Comparison of ENCODE assay signal across 2 cellular contexts in the genomic region with DNA sequence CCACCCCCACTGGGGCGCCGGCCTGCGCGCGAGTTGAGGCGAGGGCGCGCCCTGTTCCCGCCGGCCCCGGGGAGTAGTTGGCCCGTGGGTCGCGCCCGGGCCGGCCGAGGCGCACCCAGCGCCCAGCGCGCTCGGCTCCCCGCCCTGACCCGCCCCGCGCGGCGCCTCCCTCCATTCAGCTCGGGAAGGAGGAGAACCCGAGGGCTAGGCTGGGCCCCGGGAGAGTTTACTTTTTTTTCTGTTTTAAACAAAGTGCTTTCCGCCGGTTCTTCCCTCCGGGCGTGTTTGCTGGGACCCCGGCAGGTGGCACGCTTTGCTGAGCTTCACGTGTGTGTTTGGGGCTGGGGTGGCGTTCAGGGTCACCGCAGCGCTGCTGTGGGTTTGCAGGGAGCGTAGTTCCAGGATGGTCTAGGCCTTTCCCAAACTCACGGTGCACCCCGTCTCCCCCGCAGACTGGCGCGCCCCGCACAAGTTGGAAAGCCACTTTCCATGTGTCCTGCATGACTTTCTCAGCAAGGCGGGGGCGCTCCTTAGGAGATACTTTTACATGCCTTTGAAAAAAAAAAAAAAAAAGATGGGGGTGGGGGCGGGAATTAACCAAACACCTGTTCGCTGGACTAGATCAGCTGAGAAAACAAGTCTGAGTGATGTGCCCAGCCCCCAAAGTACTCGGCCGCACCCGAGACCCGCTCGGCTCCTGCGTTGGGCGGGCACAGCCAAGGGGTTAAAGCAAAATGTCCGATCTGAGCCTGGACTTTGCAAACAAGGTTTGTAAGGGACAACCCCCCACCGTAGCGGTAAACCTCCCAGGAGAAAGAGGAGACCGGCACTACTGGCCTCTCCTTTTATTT.
A peak's percentile ranks its signal among the peaks of the same experiment; 100 is the strongest.
TF ChIP-seq lines count a peak whose summit lies in the region.

No MANE protein-coding gene starts in this region.

TF ChIP-seq in A549, 52 proteins besides CTCF, POLR2A, EP300 and RAD21 (continued from another document):
- TF ChIP-seq, protein P1, sequence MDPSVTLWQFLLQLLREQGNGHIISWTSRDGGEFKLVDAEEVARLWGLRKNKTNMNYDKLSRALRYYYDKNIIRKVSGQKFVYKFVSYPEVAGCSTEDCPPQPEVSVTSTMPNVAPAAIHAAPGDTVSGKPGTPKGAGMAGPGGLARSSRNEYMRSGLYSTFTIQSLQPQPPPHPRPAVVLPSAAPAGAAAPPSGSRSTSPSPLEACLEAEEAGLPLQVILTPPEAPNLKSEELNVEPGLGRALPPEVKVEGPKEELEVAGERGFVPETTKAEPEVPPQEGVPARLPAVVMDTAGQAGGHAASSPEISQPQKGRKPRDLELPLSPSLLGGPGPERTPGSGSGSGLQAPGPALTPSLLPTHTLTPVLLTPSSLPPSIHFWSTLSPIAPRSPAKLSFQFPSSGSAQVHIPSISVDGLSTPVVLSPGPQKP (IDR thresholded peaks at IDR 0.05; ENCODE audit: low read depth, low read length), result no peak
- TF ChIP-seq, protein P2, sequence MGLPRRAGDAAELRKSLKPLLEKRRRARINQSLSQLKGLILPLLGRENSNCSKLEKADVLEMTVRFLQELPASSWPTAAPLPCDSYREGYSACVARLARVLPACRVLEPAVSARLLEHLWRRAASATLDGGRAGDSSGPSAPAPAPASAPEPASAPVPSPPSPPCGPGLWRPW (IDR thresholded peaks at IDR 0.05), result no peak
TF ChIP-seq in A549: peak in this region for 3.

TF ChIP-seq in HEK293, 187 proteins besides CTCF, POLR2A, EP300 and RAD21 (continued from another document and continues in another):
- TF ChIP-seq ZNF341 (tag by site-specific recombination; IDR thresholded peaks at IDR 0.05; ENCODE audit: low read depth), result no peak
- TF ChIP-seq, protein P3, sequence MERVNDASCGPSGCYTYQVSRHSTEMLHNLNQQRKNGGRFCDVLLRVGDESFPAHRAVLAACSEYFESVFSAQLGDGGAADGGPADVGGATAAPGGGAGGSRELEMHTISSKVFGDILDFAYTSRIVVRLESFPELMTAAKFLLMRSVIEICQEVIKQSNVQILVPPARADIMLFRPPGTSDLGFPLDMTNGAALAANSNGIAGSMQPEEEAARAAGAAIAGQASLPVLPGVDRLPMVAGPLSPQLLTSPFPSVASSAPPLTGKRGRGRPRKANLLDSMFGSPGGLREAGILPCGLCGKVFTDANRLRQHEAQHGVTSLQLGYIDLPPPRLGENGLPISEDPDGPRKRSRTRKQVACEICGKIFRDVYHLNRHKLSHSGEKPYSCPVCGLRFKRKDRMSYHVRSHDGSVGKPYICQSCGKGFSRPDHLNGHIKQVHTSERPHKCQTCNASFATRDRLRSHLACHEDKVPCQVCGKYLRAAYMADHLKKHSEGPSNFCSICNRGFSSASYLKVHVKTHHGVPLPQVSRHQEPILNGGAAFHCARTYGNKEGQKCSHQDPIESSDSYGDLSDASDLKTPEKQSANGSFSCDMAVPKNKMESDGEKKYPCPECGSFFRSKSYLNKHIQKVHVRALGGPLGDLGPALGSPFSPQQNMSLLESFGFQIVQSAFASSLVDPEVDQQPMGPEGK (tag by site-specific recombination; IDR thresholded peaks at IDR 0.05), result peak; percentile 55; the same call in 1 of the 2 replicates
- no peak for TF ChIP-seq ZSCAN23 (tag by site-specific recombination; IDR thresholded peaks at IDR 0.05)
- TF ChIP-seq, protein P4, sequence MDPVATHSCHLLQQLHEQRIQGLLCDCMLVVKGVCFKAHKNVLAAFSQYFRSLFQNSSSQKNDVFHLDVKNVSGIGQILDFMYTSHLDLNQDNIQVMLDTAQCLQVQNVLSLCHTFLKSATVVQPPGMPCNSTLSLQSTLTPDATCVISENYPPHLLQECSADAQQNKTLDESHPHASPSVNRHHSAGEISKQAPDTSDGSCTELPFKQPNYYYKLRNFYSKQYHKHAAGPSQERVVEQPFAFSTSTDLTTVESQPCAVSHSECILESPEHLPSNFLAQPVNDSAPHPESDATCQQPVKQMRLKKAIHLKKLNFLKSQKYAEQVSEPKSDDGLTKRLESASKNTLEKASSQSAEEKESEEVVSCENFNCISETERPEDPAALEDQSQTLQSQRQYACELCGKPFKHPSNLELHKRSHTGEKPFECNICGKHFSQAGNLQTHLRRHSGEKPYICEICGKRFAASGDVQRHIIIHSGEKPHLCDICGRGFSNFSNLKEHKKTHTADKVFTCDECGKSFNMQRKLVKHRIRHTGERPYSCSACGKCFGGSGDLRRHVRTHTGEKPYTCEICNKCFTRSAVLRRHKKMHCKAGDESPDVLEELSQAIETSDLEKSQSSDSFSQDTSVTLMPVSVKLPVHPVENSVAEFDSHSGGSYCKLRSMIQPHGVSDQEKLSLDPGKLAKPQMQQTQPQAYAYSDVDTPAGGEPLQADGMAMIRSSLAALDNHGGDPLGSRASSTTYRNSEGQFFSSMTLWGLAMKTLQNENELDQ (tag by site-specific recombination; IDR thresholded peaks at IDR 0.05; ENCODE audit: low read depth), result no peak
- 0 out of 2 replicates have a peak, but pooled peaks have one; percentile 17 for TF ChIP-seq ZNF843 (tag by site-specific recombination; IDR thresholded peaks at IDR 0.05)
- TF ChIP-seq, protein P5, sequence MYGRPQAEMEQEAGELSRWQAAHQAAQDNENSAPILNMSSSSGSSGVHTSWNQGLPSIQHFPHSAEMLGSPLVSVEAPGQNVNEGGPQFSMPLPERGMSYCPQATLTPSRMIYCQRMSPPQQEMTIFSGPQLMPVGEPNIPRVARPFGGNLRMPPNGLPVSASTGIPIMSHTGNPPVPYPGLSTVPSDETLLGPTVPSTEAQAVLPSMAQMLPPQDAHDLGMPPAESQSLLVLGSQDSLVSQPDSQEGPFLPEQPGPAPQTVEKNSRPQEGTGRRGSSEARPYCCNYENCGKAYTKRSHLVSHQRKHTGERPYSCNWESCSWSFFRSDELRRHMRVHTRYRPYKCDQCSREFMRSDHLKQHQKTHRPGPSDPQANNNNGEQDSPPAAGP (tag by site-specific recombination; IDR thresholded peaks at IDR 0.05), result peak; percentile 8; the same call in 1 of the 2 replicates
- no peak for TF ChIP-seq ZNF248 (tag by site-specific recombination; IDR thresholded peaks at IDR 0.05)
- TF ChIP-seq, protein P6, sequence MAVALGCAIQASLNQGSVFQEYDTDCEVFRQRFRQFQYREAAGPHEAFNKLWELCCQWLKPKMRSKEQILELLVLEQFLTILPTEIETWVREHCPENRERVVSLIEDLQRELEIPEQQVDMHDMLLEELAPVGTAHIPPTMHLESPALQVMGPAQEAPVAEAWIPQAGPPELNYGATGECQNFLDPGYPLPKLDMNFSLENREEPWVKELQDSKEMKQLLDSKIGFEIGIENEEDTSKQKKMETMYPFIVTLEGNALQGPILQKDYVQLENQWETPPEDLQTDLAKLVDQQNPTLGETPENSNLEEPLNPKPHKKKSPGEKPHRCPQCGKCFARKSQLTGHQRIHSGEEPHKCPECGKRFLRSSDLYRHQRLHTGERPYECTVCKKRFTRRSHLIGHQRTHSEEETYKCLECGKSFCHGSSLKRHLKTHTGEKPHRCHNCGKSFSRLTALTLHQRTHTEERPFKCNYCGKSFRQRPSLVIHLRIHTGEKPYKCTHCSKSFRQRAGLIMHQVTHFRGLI (tag by site-specific recombination; IDR thresholded peaks at IDR 0.05), result peak; percentile 81
- TF ChIP-seq, protein P7, sequence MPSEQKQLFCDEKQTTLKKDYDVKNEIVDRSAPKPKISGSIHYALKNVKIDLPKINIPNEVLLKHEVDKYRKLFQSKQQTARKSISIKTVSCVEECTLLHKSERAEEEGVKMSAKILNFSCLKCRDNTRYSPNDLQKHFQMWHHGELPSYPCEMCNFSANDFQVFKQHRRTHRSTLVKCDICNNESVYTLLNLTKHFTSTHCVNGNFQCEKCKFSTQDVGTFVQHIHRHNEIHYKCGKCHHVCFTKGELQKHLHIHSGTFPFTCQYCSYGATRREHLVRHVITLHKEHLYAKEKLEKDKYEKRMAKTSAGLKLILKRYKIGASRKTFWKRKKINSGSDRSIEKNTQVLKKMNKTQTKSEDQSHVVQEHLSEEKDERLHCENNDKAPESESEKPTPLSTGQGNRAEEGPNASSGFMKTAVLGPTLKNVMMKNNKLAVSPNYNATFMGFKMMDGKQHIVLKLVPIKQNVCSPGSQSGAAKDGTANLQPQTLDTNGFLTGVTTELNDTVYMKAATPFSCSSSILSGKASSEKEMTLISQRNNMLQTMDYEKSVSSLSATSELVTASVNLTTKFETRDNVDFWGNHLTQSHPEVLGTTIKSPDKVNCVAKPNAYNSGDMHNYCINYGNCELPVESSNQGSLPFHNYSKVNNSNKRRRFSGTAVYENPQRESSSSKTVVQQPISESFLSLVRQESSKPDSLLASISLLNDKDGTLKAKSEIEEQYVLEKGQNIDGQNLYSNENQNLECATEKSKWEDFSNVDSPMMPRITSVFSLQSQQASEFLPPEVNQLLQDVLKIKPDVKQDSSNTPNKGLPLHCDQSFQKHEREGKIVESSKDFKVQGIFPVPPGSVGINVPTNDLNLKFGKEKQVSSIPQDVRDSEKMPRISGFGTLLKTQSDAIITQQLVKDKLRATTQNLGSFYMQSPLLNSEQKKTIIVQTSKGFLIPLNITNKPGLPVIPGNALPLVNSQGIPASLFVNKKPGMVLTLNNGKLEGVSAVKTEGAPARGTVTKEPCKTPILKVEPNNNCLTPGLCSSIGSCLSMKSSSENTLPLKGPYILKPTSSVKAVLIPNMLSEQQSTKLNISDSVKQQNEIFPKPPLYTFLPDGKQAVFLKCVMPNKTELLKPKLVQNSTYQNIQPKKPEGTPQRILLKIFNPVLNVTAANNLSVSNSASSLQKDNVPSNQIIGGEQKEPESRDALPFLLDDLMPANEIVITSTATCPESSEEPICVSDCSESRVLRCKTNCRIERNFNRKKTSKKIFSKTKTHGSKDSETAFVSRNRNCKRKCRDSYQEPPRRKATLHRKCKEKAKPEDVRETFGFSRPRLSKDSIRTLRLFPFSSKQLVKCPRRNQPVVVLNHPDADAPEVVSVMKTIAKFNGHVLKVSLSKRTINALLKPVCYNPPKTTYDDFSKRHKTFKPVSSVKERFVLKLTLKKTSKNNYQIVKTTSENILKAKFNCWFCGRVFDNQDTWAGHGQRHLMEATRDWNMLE (tag by site-specific recombination; conservative IDR thresholded peaks at IDR 0.05; ENCODE audit: low read depth), result no peak
- peak; percentile 36; the same call in 1 of the 2 replicates for TF ChIP-seq SP3 (tag by site-specific recombination; IDR thresholded peaks at IDR 0.05)
- TF ChIP-seq ZNF335 (tag by site-specific recombination; conservative IDR thresholded peaks at IDR 0.05), result peak; percentile 73
- no peak for TF ChIP-seq GLI4 (tag by site-specific recombination; IDR thresholded peaks at IDR 0.05)
- TF ChIP-seq, protein P8, sequence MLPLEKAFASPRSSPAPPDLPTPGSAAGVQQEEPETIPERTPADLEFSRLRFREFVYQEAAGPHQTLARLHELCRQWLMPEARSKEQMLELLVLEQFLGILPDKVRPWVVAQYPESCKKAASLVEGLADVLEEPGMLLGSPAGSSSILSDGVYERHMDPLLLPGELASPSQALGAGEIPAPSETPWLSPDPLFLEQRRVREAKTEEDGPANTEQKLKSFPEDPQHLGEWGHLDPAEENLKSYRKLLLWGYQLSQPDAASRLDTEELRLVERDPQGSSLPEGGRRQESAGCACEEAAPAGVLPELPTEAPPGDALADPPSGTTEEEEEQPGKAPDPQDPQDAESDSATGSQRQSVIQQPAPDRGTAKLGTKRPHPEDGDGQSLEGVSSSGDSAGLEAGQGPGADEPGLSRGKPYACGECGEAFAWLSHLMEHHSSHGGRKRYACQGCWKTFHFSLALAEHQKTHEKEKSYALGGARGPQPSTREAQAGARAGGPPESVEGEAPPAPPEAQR (tag by site-specific recombination; IDR thresholded peaks at IDR 0.05), result no peak
- TF ChIP-seq ZNF548 (tag by site-specific recombination; IDR thresholded peaks at IDR 0.05), result no peak
- TF ChIP-seq YY2 (tag by site-specific recombination; IDR thresholded peaks at IDR 0.05), result no peak
- TF ChIP-seq KLF16 (tag by site-specific recombination; IDR thresholded peaks at IDR 0.05), result peak; percentile 37; the same call in 1 of the 2 replicates
- TF ChIP-seq, protein P9, sequence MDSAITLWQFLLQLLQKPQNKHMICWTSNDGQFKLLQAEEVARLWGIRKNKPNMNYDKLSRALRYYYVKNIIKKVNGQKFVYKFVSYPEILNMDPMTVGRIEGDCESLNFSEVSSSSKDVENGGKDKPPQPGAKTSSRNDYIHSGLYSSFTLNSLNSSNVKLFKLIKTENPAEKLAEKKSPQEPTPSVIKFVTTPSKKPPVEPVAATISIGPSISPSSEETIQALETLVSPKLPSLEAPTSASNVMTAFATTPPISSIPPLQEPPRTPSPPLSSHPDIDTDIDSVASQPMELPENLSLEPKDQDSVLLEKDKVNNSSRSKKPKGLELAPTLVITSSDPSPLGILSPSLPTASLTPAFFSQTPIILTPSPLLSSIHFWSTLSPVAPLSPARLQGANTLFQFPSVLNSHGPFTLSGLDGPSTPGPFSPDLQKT (IDR thresholded peaks at IDR 0.05; ENCODE audit: borderline replicate concordance, low read depth, low read length), result no peak
- TF ChIP-seq ZBTB48 (tag by site-specific recombination; IDR thresholded peaks at IDR 0.05), result peak; percentile 84
- no peak for TF ChIP-seq ZNF302 (tag by site-specific recombination; IDR thresholded peaks at IDR 0.05; ENCODE audit: low read depth)
- peak; percentile 53; the same call in 1 of the 2 replicates for TF ChIP-seq ZEB2 (tag by site-specific recombination; IDR thresholded peaks at IDR 0.05)
- TF ChIP-seq, protein P10, sequence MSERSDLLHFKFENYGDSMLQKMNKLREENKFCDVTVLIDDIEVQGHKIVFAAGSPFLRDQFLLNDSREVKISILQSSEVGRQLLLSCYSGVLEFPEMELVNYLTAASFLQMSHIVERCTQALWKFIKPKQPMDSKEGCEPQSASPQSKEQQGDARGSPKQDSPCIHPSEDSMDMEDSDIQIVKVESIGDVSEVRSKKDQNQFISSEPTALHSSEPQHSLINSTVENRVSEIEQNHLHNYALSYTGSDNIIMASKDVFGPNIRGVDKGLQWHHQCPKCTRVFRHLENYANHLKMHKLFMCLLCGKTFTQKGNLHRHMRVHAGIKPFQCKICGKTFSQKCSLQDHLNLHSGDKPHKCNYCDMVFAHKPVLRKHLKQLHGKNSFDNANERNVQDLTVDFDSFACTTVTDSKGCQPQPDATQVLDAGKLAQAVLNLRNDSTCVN (tag by site-specific recombination; optimal IDR thresholded peaks at IDR 0.05), result no peak
- peak; percentile 30; the same call in 1 of the 2 replicates for TF ChIP-seq ZNF140 (tag by site-specific recombination; IDR thresholded peaks at IDR 0.05)
- TF ChIP-seq ZFHX2 (tag by site-specific recombination; conservative IDR thresholded peaks at IDR 0.05), result peak; percentile 50
- TF ChIP-seq YY1 (tag by site-specific recombination; IDR thresholded peaks at IDR 0.05), result peak; percentile 46; the same call in 1 of the 2 replicates
- peak; percentile 72 for TF ChIP-seq PRDM1 (tag by site-specific recombination; IDR thresholded peaks at IDR 0.05)
- no peak for TF ChIP-seq ZNF366 (tag by site-specific recombination; conservative IDR thresholded peaks at IDR 0.05)
- TF ChIP-seq ZSCAN30 (tag by site-specific recombination; IDR thresholded peaks at IDR 0.05), result no peak
- TF ChIP-seq, protein P11, sequence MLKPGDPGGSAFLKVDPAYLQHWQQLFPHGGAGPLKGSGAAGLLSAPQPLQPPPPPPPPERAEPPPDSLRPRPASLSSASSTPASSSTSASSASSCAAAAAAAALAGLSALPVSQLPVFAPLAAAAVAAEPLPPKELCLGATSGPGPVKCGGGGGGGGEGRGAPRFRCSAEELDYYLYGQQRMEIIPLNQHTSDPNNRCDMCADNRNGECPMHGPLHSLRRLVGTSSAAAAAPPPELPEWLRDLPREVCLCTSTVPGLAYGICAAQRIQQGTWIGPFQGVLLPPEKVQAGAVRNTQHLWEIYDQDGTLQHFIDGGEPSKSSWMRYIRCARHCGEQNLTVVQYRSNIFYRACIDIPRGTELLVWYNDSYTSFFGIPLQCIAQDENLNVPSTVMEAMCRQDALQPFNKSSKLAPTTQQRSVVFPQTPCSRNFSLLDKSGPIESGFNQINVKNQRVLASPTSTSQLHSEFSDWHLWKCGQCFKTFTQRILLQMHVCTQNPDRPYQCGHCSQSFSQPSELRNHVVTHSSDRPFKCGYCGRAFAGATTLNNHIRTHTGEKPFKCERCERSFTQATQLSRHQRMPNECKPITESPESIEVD (tag by site-specific recombination; IDR thresholded peaks at IDR 0.05), result no peak
- no peak for TF ChIP-seq ZNF37A (tag by site-specific recombination; IDR thresholded peaks at IDR 0.05)
